In the genomic region with DNA sequence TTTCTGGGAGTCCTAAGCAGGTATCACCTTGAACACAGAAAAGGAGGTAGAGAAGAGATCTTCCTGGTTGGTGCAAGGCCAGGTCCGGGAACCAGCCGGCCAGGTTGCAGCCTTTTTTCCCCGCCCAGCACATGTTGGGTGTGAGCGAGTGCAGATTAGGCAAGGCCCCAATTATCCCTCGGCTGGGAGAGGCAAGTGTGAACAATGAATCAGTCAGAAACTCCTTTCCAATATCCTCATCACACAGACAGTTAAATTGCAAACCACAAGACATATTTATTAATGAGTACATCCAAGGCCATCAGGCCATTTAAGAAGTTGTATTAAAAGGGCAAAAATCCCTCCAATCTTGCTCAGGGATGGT, we compare ENCODE assay signal across 10 cellular contexts.
DNase-seq lines count a peak whose midpoint lies in the region; TF ChIP-seq lines count a peak whose summit lies in the region.
"Had no signal": no experiment of that assay in that cellular context is flagged by ENCODE, and none has a peak within 500 bp of the region (broad histone marks: within the 10 kb centered on the region; RNA-seq: fewer than 3 reads in every experiment).

No MANE protein-coding gene starts in this region.

- peaks cover 4% of the 10 kb centered on the region; the same call in 1 of the 2 replicates for H3K36me3 Mint-ChIP-seq in HFFc6 (ENCODE audit: low read depth)

- WGBS in spleen, 5 donors = 79 to 84% (median 82%) methylated on average over 5 of the region's 5 CpGs

- TF ChIP-seq CTCF in 22Rv1 (IDR thresholded peaks at IDR 0.05) (no peak), HEK293 (tag by site-specific recombination; IDR thresholded peaks at IDR 0.05) (no peak), coronary artery (IDR thresholded peaks at IDR 0.05) (no peak), HFFc6 (IDR thresholded peaks at IDR 0.05) (no peak), spleen (IDR thresholded peaks at IDR 0.05 in 8 of 11, conservative IDR thresholded peaks at IDR 0.05 in 3 of 11) (no peak)

- CTCF ChIA-PET in HEK293 (lab: Yijun Ruan, JAX) = interaction anchor here (0.7 to 1.1 kb wide), 6 partner anchors 10 to 185 kb away, joined by 3 to 8 read pairs (median 4); no protein-coding TSS in a partner anchor

- H3K4me3 Mint-ChIP-seq in HFFc6 = no peak overlapping the region

- H3K9me3 ChIP-seq in HEK293 (ENCODE audit: control insufficient read depth, insufficient read depth, low read depth, low read length) (no peaks in the 10 kb centered on the region), spleen (no peaks in the 10 kb centered on the region)
- H3K9me3 ChIP-seq: neutrophil had no signal

- POLR2A ChIA-PET in HEK293 (lab: Yijun Ruan, JAX) = no interaction called here

- no peak for TF ChIP-seq POLR2A in spleen (IDR thresholded peaks at IDR 0.05)

- intact Hi-C loops in spleen (cut with DNase I; ENCODE audit: low total_unique reads) = no loop called here

- no peak for DNase-seq in coronary artery (ENCODE audit: low spot score)
- peak; percentile 86 for DNase-seq in mucosa of gallbladder (ENCODE audit: low spot score)
- DNase-seq in 8988T = no peak
- DNase-seq in HFFc6 = no peak
- DNase-seq in SKM-1 (lab: John Stamatoyannopoulos, UW; ENCODE audit: unreplicated experiment) = no peak
- DNase-seq in spleen = no peak
- DNase-seq: MV-4-11 had no signal

- H3K4me1 ChIP-seq in HEK293 (ENCODE audit: control insufficient read depth, insufficient read depth, low read length) (peaks cover 11% of the 10 kb centered on the region), spleen (peaks cover 0 to 99% (median 33%) of the 10 kb centered on the region in 6 donors)

- H3K27me3 ChIP-seq in spleen (replicated peaks in 1 of 7) = no peaks in the 10 kb centered on the region

- peaks cover 3% of the 10 kb centered on the region for H3K27me3 Mint-ChIP-seq in HFFc6 (ENCODE audit: insufficient read depth)

- H3K27ac ChIP-seq in 22Rv1 (peak overlapping the region; percentile 85), HEK293 (ENCODE audit: extremely low read depth, low read depth, low read length) (no peak overlapping the region), coronary artery (peak overlapping the region; percentile 25 to 64), spleen (no peak overlapping the region)
- H3K27ac ChIP-seq: neutrophil had no signal

- H3K27ac Mint-ChIP-seq in HFFc6 = no peak overlapping the region

- H3K4me1 Mint-ChIP-seq in HFFc6 (ENCODE audit: low read depth) = peaks cover 38% of the 10 kb centered on the region

- H3K36me3 ChIP-seq in HEK293 (ENCODE audit: control insufficient read depth in 2 of 2, insufficient read depth in 1 of 2, low read length in 2 of 2) (no peaks in the 10 kb centered on the region), spleen (peaks cover 0 to 4% (median 0%) of the 10 kb centered on the region in 6 donors)
- H3K36me3 ChIP-seq: neutrophil had no signal

- no peaks in the 10 kb centered on the region for H3K9me3 Mint-ChIP-seq in HFFc6

- H3K4me3 ChIP-seq in HEK293 (ENCODE audit: low read depth, low read length) (no peak overlapping the region), coronary artery (no peak overlapping the region), spleen (no peak overlapping the region)

TF ChIP-seq in HEK293, 187 proteins besides CTCF, POLR2A, EP300 and RAD21:
- peak; percentile 66 for TF ChIP-seq SP7 (tag by site-specific recombination; IDR thresholded peaks at IDR 0.05)
- TF ChIP-seq ZNF18 (tag by site-specific recombination; IDR thresholded peaks at IDR 0.05) = peak; percentile 80; the same call in 1 of the 2 replicates
- TF ChIP-seq ZBTB48 (tag by site-specific recombination; IDR thresholded peaks at IDR 0.05) = no peak
- TF ChIP-seq OSR2 (tag by site-specific recombination; IDR thresholded peaks at IDR 0.05) = no peak
- no peak for TF ChIP-seq ZNF629 (tag by site-specific recombination; IDR thresholded peaks at IDR 0.05)
- no peak for TF ChIP-seq ZNF473 (tag by site-specific recombination; IDR thresholded peaks at IDR 0.05)
- no peak for TF ChIP-seq ZNF16 (tag by site-specific recombination; IDR thresholded peaks at IDR 0.05; ENCODE audit: low read depth)
- TF ChIP-seq WT1 (tag by site-specific recombination; IDR thresholded peaks at IDR 0.05) = peak; percentile 12; the same call in 1 of the 2 replicates
- TF ChIP-seq, protein P1, sequence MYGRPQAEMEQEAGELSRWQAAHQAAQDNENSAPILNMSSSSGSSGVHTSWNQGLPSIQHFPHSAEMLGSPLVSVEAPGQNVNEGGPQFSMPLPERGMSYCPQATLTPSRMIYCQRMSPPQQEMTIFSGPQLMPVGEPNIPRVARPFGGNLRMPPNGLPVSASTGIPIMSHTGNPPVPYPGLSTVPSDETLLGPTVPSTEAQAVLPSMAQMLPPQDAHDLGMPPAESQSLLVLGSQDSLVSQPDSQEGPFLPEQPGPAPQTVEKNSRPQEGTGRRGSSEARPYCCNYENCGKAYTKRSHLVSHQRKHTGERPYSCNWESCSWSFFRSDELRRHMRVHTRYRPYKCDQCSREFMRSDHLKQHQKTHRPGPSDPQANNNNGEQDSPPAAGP (tag by site-specific recombination; IDR thresholded peaks at IDR 0.05) = peak; percentile 54; the same call in 1 of the 2 replicates
- TF ChIP-seq KLF1 (tag by site-specific recombination; IDR thresholded peaks at IDR 0.05) = peak; percentile 60
- TF ChIP-seq KLF9 (tag by site-specific recombination; IDR thresholded peaks at IDR 0.05; ENCODE audit: low read depth) = no peak
- TF ChIP-seq ZNF530 (tag by site-specific recombination; IDR thresholded peaks at IDR 0.05; ENCODE audit: low read depth) = no peak
- no peak for TF ChIP-seq ZNF391 (tag by site-specific recombination; IDR thresholded peaks at IDR 0.05; ENCODE audit: borderline replicate concordance, low read depth)
- TF ChIP-seq TCF7L2 (IDR thresholded peaks at IDR 0.05; ENCODE audit: borderline replicate concordance, low read depth, low read length) = no peak

Comparison
In these comparisons a context has a peak if more than half of its experiments do, and no peak if none do; other contexts are left out.
1. H3K27ac ChIP-seq: peak in 22Rv1 (single experiment) and coronary artery (2 of 2); none in HEK293 (single experiment) and spleen (0 of 8).